In the genomic region with DNA sequence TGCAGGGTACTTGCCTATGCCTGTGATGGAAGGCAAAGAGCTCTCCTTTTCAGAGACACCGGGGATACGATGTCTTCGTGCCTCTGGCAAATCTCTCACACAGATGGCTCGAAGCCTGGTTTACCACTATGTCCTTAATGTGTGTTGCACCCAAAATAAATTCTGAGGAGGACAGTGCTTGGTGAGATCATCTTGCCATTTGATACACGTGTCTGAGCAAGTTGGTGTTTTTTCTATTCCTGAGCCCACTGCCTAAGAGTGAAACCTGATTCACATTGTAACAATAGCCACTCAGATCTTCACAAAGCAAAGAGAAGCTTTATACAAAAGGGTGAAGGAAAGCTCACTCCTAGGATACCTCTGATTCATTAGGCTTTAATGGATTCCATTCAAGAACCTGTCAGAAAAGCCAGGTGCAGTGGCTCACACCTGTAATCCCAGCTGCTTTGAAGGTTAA, we compare ENCODE assay signal across 12 cellular contexts. TPM values are rescaled to one million over a fixed set of nuclear protein-coding genes. Genes with fewer than 3 reads are reported as not detected.
DNase-seq lines count a peak whose midpoint lies in the region; FAIRE-seq and TF ChIP-seq lines count a peak whose summit lies in the region.
"Had no signal": no experiment of that assay in that cellular context is flagged by ENCODE, and none has a peak within 500 bp of the region (broad histone marks: within the 10 kb centered on the region; RNA-seq: fewer than 3 reads in every experiment).

No MANE protein-coding gene starts in this region.

- H4K20me1 ChIP-seq in keratinocyte (ENCODE audit: control insufficient read depth, extremely low read depth, insufficient read depth, low read length): no peaks in the 10 kb centered on the region

- no peaks in the 10 kb centered on the region for H3K27me3 ChIP-seq in keratinocyte (ENCODE audit: control insufficient read depth, extremely low read depth, insufficient read depth, low read length)

- peak; percentile 84 for FAIRE-seq in keratinocyte (lab: Jason Lieb, UNC)

- DNase-seq in DMS79 (lab: John Stamatoyannopoulos, UW) (peak; percentile 88), NCI-H2029 (lab: John Stamatoyannopoulos, UW) (peak; percentile 91), keratinocyte (ENCODE audit: low read depth, low spot score) (peak; percentile 15), NCI-H526 treated with DMSO at 0.1 percent for 48 hours (lab: John Stamatoyannopoulos, UW) (no peak), UCSD-AML1 (lab: John Stamatoyannopoulos, UW; ENCODE audit: unreplicated experiment) (no peak), NK-92 (lab: John Stamatoyannopoulos, UW; ENCODE audit: unreplicated experiment) (no peak), hepatic stellate cell (ENCODE audit: low spot score) (no peak)
- DNase-seq: activated CD4-positive, alpha-beta T cell treated with anti-CD3 and anti-CD28 coated beads for 48 hours; effector memory CD4-positive, alpha-beta T cell; glutamatergic neuron had no signal

- H3K9me1 ChIP-seq in keratinocyte (ENCODE audit: control insufficient read depth, extremely low read depth, insufficient read depth, low read length): no peaks in the 10 kb centered on the region

- peak overlapping the region; percentile 46 for H3K4me2 ChIP-seq in keratinocyte (ENCODE audit: control insufficient read depth, extremely low read depth, insufficient read depth, low read depth, low read length)

- dilution Hi-C loops in keratinocyte (cut with MboI; ENCODE audit: extremely low pct_ligation_motif_present, low sequenced_read_pairs): no loop called here

- H3K4me1 ChIP-seq in keratinocyte (ENCODE audit: control insufficient read depth, extremely low read depth, insufficient read depth, low read length): peaks cover 23% of the 10 kb centered on the region

- no peaks in the 10 kb centered on the region for H3K79me2 ChIP-seq in keratinocyte (ENCODE audit: control insufficient read depth, insufficient read depth, low read length)

- H3K4me3 ChIP-seq in keratinocyte (ENCODE audit: control insufficient read depth in 2 of 3, extremely low read depth in 1 of 3, insufficient read depth in 2 of 3, low read depth in 1 of 3, low read length in 3 of 3): no peak overlapping the region

- H3K27ac ChIP-seq in VCaP: peak overlapping the region; percentile 51
- no peak overlapping the region for H3K27ac ChIP-seq in keratinocyte (ENCODE audit: control insufficient read depth, insufficient read depth, low read length)
- H3K27ac ChIP-seq: neutrophil had no signal

- no peak for TF ChIP-seq CTCF in VCaP (conservative IDR thresholded peaks at IDR 0.05)
- TF ChIP-seq CTCF in keratinocyte (optimal IDR thresholded peaks at IDR 0.05 in 1 of 3, IDR thresholded peaks at IDR 0.05 in 1 of 3, conservative IDR thresholded peaks at IDR 0.05 in 1 of 3; ENCODE audit: extremely low read depth in 1 of 3, insufficient read depth in 2 of 3, low read length in 3 of 3): no peak

- no peaks in the 10 kb centered on the region for H3K9me3 ChIP-seq in keratinocyte (ENCODE audit: control insufficient read depth, low read depth, low read length)
- H3K9me3 ChIP-seq: neutrophil had no signal

- H3K36me3 ChIP-seq in keratinocyte (ENCODE audit: control insufficient read depth in 2 of 2, extremely low read depth in 1 of 2, insufficient read depth in 2 of 2, low read length in 2 of 2): no peaks in the 10 kb centered on the region
- H3K36me3 ChIP-seq: neutrophil had no signal

- H2AFZ ChIP-seq in keratinocyte (ENCODE audit: control insufficient read depth, low read length): no peak overlapping the region

- H3K9ac ChIP-seq in keratinocyte (ENCODE audit: control insufficient read depth, extremely low read depth, insufficient read depth, low read length): no peak overlapping the region

RNA-seq across cellular contexts. Expression of a gene that starts 33.1 kb away (rescaled TPM):
- polyA plus RNA-seq in keratinocyte: 24.1 to 39.5 TPM (median 31.3 TPM) in 3 replicates
- polyA plus RNA-seq in keratinocyte (2011; ENCODE audit: low read depth): 33.6 TPM
- polyA plus RNA-seq in keratinocyte (2011; cell fraction: cytosol; rRNA removed): 16.5 and 16.6 TPM in 2 replicates
- 106 and 125 TPM in 2 replicates for polyA plus RNA-seq in keratinocyte (2011; cell fraction: nucleus; rRNA removed)
- polyA plus RNA-seq in keratinocyte (2012; ENCODE audit: low replicate concordance): 15.7 and 21.0 TPM in 2 replicates
- 65.2 to 105 TPM (median 75.1 TPM) in 3 replicates for polyA minus RNA-seq in keratinocyte
- 49.1 TPM for polyA minus RNA-seq in keratinocyte (2011; cell fraction: cytosol; rRNA and poly(A)+ RNA removed)
- polyA minus RNA-seq in keratinocyte (2011; cell fraction: nucleus; rRNA and poly(A)+ RNA removed): 69.1 and 71.8 TPM in 2 replicates

Comparison
In these comparisons a context has a peak if more than half of its experiments do, and no peak if none do; other contexts are left out.
1. DNase-seq: peak in DMS79 (single experiment), NCI-H2029 (single experiment) and keratinocyte (single experiment); none in NCI-H526 treated with DMSO at 0.1 percent for 48 hours (single experiment), UCSD-AML1 (single experiment), NK-92 (single experiment) and hepatic stellate cell (single experiment).